Comparison of ENCODE assay signal across 10 cellular contexts in genomic region chr4:7052923-7053715, GRCh38. TPM values are rescaled to one million over a fixed set of nuclear protein-coding genes. Genes with fewer than 3 reads are reported as not detected.
A peak's percentile ranks its signal among the peaks of the same experiment; 100 is the strongest.
DNase-seq lines count a peak whose midpoint lies in the region; ATAC-seq and TF ChIP-seq lines count a peak whose summit lies in the region.
"Had no signal": no experiment of that assay in that cellular context is flagged by ENCODE, and none has a peak within 500 bp of the region (broad histone marks: within the 10 kb centered on the region; RNA-seq: fewer than 3 reads in every experiment).

No MANE protein-coding gene starts in this region.

- H3K4me1 ChIP-seq in SJCRH30, result no peaks in the 10 kb centered on the region

- H3K9me3 Mint-ChIP-seq in natural killer cell treated with Interleukin-12 subunit alpha and Interleukin-12 subunit beta and Interleukin-15 and Interleukin-18, amount 100 ng/mL, for 72 hours, result no peaks in the 10 kb centered on the region

- H3K4me3 Mint-ChIP-seq in natural killer cell treated with Interleukin-12 subunit alpha and Interleukin-12 subunit beta and Interleukin-15 and Interleukin-18, amount 100 ng/mL, for 72 hours, result no peak overlapping the region

- peak; percentile 41 for DNase-seq in CD1c-positive myeloid dendritic cell (ENCODE audit: extremely low spot score)
- peak; percentile 92 to 93 for DNase-seq in NOMO-1 (lab: John Stamatoyannopoulos, UW; ENCODE audit: unreplicated experiment in 2 of 2)
- peak; percentile 41 for DNase-seq in dermis blood vessel endothelial cell
- no peak for DNase-seq in natural killer cell treated with Interleukin-12 subunit alpha and Interleukin-12 subunit beta and Interleukin-15 and Interleukin-18, amount 100 ng/mL, for 72 hours (ENCODE audit: low spot score)
- DNase-seq in GM20000 (ENCODE audit: low spot score), result no peak
- DNase-seq in SJCRH30, result no peak
- DNase-seq in NCI-H2196 treated with DMSO at 0.1 percent for 48 hours (lab: John Stamatoyannopoulos, UW; ENCODE audit: unreplicated experiment), result no peak
- DNase-seq: NCI-H526 treated with DMSO at 0.1 percent for 48 hours had no signal

- peak; percentile 30 to 47 for ATAC-seq in natural killer cell treated with Interleukin-12 subunit alpha and Interleukin-12 subunit beta and Interleukin-15 and Interleukin-18, amount 100 ng/mL, for 72 hours
- ATAC-seq in GM18868 (IDR thresholded peaks at IDR 0.05; ENCODE audit: unreplicated experiment), result no peak

- H3K36me3 ChIP-seq in SJCRH30, result peaks cover 20% of the 10 kb centered on the region

- no peak overlapping the region for H3K27ac Mint-ChIP-seq in natural killer cell treated with Interleukin-12 subunit alpha and Interleukin-12 subunit beta and Interleukin-15 and Interleukin-18, amount 100 ng/mL, for 72 hours

- H3K27me3 Mint-ChIP-seq in natural killer cell treated with Interleukin-12 subunit alpha and Interleukin-12 subunit beta and Interleukin-15 and Interleukin-18, amount 100 ng/mL, for 72 hours, result no peaks in the 10 kb centered on the region

- peaks cover 5 to 20% of the 10 kb centered on the region in 2 donors for H3K4me1 Mint-ChIP-seq in natural killer cell treated with Interleukin-12 subunit alpha and Interleukin-12 subunit beta and Interleukin-15 and Interleukin-18, amount 100 ng/mL, for 72 hours (ENCODE audit: low read depth in 2 of 2)

- TF ChIP-seq CTCF in GM20000 (IDR thresholded peaks at IDR 0.05; ENCODE audit: extremely low read depth, missing control alignments), result no peak

- no peaks in the 10 kb centered on the region for H3K9me3 ChIP-seq in SJCRH30 (replicated peaks)
- H3K9me3 ChIP-seq: thoracic aorta had no signal

- no peaks in the 10 kb centered on the region for H3K27me3 ChIP-seq in SJCRH30

- no peak overlapping the region for H3K4me3 ChIP-seq in SJCRH30
- H3K4me3 ChIP-seq: thoracic aorta had no signal

- no peak overlapping the region for H3K27ac ChIP-seq in SJCRH30
- H3K27ac ChIP-seq: thoracic aorta had no signal

- H3K36me3 Mint-ChIP-seq in natural killer cell treated with Interleukin-12 subunit alpha and Interleukin-12 subunit beta and Interleukin-15 and Interleukin-18, amount 100 ng/mL, for 72 hours, result peaks cover 7% of the 10 kb centered on the region

RNA-seq across cellular contexts. Expression of gene TADA2B, which starts 9.9 kb away (rescaled TPM):
- 10.4 and 13.3 TPM in 2 replicates for total RNA-seq in dermis blood vessel endothelial cell
- 10 to 100 TPM; 15.8 to 16.9 TPM for total RNA-seq in natural killer cell treated with Interleukin-12 subunit alpha and Interleukin-12 subunit beta and Interleukin-15 and Interleukin-18, amount 100 ng/mL, for 72 hours
- 12.4 and 13.5 TPM in 2 replicates for total RNA-seq in SJCRH30 (2014; rRNA removed; shearing (Covaris generic))

RNA-seq across cellular contexts. Expression of gene GRPEL1, which starts 14.7 kb away (rescaled TPM):
- 32.3 and 52.4 TPM in 2 replicates for total RNA-seq in dermis blood vessel endothelial cell
- 10 to 100 TPM; 71.0 to 73.6 TPM for total RNA-seq in natural killer cell treated with Interleukin-12 subunit alpha and Interleukin-12 subunit beta and Interleukin-15 and Interleukin-18, amount 100 ng/mL, for 72 hours
- total RNA-seq in SJCRH30 (2014; rRNA removed; shearing (Covaris generic)), result 78.9 and 79.9 TPM in 2 replicates

Comparison
In these comparisons a context has a peak if more than half of its experiments do, and no peak if none do; other contexts are left out.
1. DNase-seq: peak in CD1c-positive myeloid dendritic cell (single experiment), NOMO-1 (2 of 2) and dermis blood vessel endothelial cell (single experiment); none in natural killer cell treated with Interleukin-12 subunit alpha and Interleukin-12 subunit beta and Interleukin-15 and Interleukin-18, amount 100 ng/mL, for 72 hours (single experiment), GM20000 (single experiment), SJCRH30 (0 of 2) and NCI-H2196 treated with DMSO at 0.1 percent for 48 hours (single experiment).